ENCODE assay signal across 7 cellular contexts in genomic region chr12:83084516-83085234, GRCh38.
"Had no signal": no experiment of that assay in that cellular context is flagged by ENCODE, and none has a peak within 500 bp of the region (broad histone marks: within the 10 kb centered on the region; RNA-seq: fewer than 3 reads in every experiment).

No MANE protein-coding gene starts in this region.

- H3K9me3 ChIP-seq: HAP-1 had no signal

- FAIRE-seq: HepG2 had no signal

- DNase-seq: GM23248, GOT3, H7, KBM-7 had no signal

- H3K4me3 ChIP-seq: GM23248, HAP-1 had no signal

- H3K27ac ChIP-seq: GM23248, HL-60 had no signal

- H2AFZ ChIP-seq: GM23248 had no signal

- H3K36me3 ChIP-seq: HAP-1 had no signal

- H3K4me1 ChIP-seq: HAP-1 had no signal

- H3K9ac ChIP-seq: GM23248 had no signal
